Comparison of ENCODE assay signal across 8 cellular contexts in the genomic region with DNA sequence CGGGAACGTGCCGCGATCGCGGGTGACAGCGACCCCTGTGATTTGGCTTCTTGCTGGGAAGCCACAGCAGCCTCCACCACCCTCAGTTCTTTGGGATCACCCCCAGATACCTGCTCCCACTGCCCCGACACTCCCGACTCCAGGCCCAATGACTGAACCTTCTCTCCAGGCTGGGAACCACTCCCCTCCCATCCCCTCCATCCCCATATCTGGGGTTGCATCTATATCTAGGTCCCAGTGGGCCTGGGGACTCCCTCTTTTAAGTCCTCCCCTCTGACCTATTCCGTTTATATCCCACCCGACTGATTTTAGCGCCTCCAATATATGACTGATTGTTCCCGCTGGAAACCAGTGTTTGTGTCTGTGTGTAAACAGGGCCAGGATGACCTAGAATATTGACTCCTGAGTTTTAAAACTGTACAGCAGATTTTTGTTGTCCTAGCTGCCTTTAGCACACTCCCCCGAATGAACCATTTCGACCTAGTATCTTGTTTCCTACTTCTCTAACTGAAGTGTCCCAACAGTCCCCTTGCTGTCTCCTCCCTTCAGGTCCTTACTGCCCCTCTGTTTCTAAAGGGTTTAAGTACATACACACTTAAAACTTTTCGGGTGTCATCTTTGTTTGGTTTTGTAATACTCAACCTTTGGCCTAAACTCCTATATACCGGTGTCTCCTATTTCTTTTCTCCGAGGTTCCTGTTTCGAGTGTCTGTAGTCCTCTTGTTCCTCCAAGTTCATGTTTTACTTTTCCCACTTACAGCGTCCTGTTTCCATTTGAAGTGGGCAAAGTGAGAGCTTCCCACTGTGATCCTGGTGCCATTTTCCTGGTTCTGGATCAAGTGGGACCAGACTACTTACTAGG. TPM values are rescaled to one million over a fixed set of nuclear protein-coding genes. Genes with fewer than 3 reads are reported as not detected.
DNase-seq lines count a peak whose midpoint lies in the region; ATAC-seq, FAIRE-seq and TF ChIP-seq lines count a peak whose summit lies in the region.

No MANE protein-coding gene starts in this region.

- FAIRE-seq in bronchial epithelial cell (lab: Jason Lieb, UNC): no peak

- H3K4me1 ChIP-seq in MM.1S (ENCODE audit: low read length) (peaks cover 17% of the 10 kb centered on the region; the same call in 1 of the 2 replicates), lung (ENCODE audit: control insufficient read depth in 2 of 2, insufficient read depth in 2 of 2, low read length in 2 of 2) (peaks cover 0 to 5% of the 10 kb centered on the region in 2 donors), uterus (peaks cover 0 to 13% of the 10 kb centered on the region in 2 donors)

- H3K9me3 ChIP-seq in MM.1S (replicated peaks; ENCODE audit: insufficient read depth, low read length) (no peaks in the 10 kb centered on the region), lung (ENCODE audit: control insufficient read depth in 2 of 2, insufficient read depth in 1 of 2, low read length in 1 of 2) (no peaks in the 10 kb centered on the region), uterus (no peaks in the 10 kb centered on the region)

- peak; percentile 40 for DNase-seq in CD1c-positive myeloid dendritic cell (ENCODE audit: extremely low spot score)
- no peak for DNase-seq in MM.1S
- DNase-seq in bronchial epithelial cell (ENCODE audit: low read depth): no peak
- no peak for DNase-seq in lung (ENCODE audit: low spot score)
- DNase-seq in uterus: no peak
- DNase-seq in activated gamma-delta T cell (lab: John Stamatoyannopoulos, UW): no peak
- no peak for DNase-seq in posterior vena cava (ENCODE audit: low spot score)
- no peak for DNase-seq in OCI-M2 (lab: John Stamatoyannopoulos, UW; ENCODE audit: unreplicated experiment)

- no peak for TF ChIP-seq POLR2A in uterus (IDR thresholded peaks at IDR 0.05)

- no peak for ATAC-seq in lung (ENCODE audit: insufficient read depth, low FRiP score)

- 2% methylated on average over 20 of the region's 20 CpGs for WGBS in lung, 2 donors

- H3K9ac ChIP-seq in MM.1S (ENCODE audit: low read length): peak overlapping the region; percentile 99

- no peak for TF ChIP-seq CTCF in MM.1S (IDR thresholded peaks at IDR 0.05; ENCODE audit: low read length)
- no peak for TF ChIP-seq CTCF in bronchial epithelial cell (IDR thresholded peaks at IDR 0.05; ENCODE audit: insufficient read depth, low read length, severe bottlenecking)
- TF ChIP-seq CTCF in lung (IDR thresholded peaks at IDR 0.05; ENCODE audit: control extremely low read depth, extremely low read depth): no peak
- no peak for TF ChIP-seq CTCF in uterus (IDR thresholded peaks at IDR 0.05)

- peak overlapping the region; percentile 90 for H3K4me3 ChIP-seq in MM.1S (ENCODE audit: low read length)
- peak overlapping the region; percentile 94 for H3K4me3 ChIP-seq in bronchial epithelial cell (ENCODE audit: low read depth, low read length)
- H3K4me3 ChIP-seq in lung: peak overlapping the region; percentile 100
- peak overlapping the region; percentile 80 to 96 for H3K4me3 ChIP-seq in uterus

- intact Hi-C loops in uterus (cut with DNase I; ENCODE audit: low total_unique reads) (no loop called here), posterior vena cava (cut with DNase I) (no loop called here)

- H3K27ac ChIP-seq in MM.1S (ENCODE audit: low read length) (peak overlapping the region; percentile 83), lung (ENCODE audit: low read depth in 1 of 2, low read length in 1 of 2) (peak overlapping the region; percentile 98 to 99), uterus (peak overlapping the region; percentile 95)

- peaks cover 55% of the 10 kb centered on the region for H3K79me2 ChIP-seq in MM.1S (ENCODE audit: low read length)

- H4K20me1 ChIP-seq in MM.1S (ENCODE audit: insufficient read depth, low read length): peaks cover 6% of the 10 kb centered on the region; the same call in 1 of the 2 replicates

- peak overlapping the region; percentile 51 for H2AFZ ChIP-seq in MM.1S (ENCODE audit: low read length)

- H3K36me3 ChIP-seq in MM.1S (replicated peaks; ENCODE audit: insufficient read depth, low read length) (peaks cover 11% of the 10 kb centered on the region), bronchial epithelial cell (ENCODE audit: control insufficient read depth, insufficient read depth, low read length) (peaks cover 9% of the 10 kb centered on the region), lung (ENCODE audit: control insufficient read depth in 2 of 2, insufficient read depth in 2 of 2, low read length in 2 of 2) (peaks cover 16 to 19% of the 10 kb centered on the region in 2 donors), uterus (no peaks in the 10 kb centered on the region)

- peak overlapping the region; percentile 90 for H3K4me2 ChIP-seq in MM.1S (ENCODE audit: low read depth, low read length)

- no peaks in the 10 kb centered on the region for H3K9me2 ChIP-seq in MM.1S (replicated peaks; ENCODE audit: insufficient read depth, low read length)

- no peaks in the 10 kb centered on the region for H3F3A ChIP-seq in MM.1S (ENCODE audit: insufficient read depth, low read length)

- H3K27me3 ChIP-seq in MM.1S (replicated peaks; ENCODE audit: insufficient read depth, low read length) (peaks cover 6% of the 10 kb centered on the region; the same call in 1 of the 2 replicates), bronchial epithelial cell (ENCODE audit: control insufficient read depth, insufficient read depth, low read length) (no peaks in the 10 kb centered on the region), lung (ENCODE audit: control insufficient read depth, insufficient read depth) (no peaks in the 10 kb centered on the region), uterus (no peaks in the 10 kb centered on the region)

RNA-seq across cellular contexts. Expression of gene PSMD3, which starts 0.8 kb away (rescaled TPM):
- 79.8 and 83.1 TPM in 2 replicates for total RNA-seq in bronchial epithelial cell
- total RNA-seq in lung: 10 to 100 TPM; 56.2 to 99.2 TPM
- polyA plus RNA-seq in lung: 100 to 1,000 TPM in 1 of 2 donors, 10 to 100 TPM in 1; 70.4 to 105 TPM
- total RNA-seq in uterus: 100 to 1,000 TPM in 1 of 4 donors, 10 to 100 TPM in 3; 62.0 to 158 (median 84.7) TPM
- total RNA-seq in posterior vena cava: 10 to 100 TPM; 57.6 to 65.5 TPM

RNA-seq across cellular contexts. Expression of gene GSDMA, which starts 18.6 kb away (rescaled TPM):
- total RNA-seq in bronchial epithelial cell (0.26 and 0.38 TPM in 2 replicates), lung (under 1 TPM in 1 of 2 donors, not detected in 1; 0.91 TPM), uterus (under 1 TPM in 3 of 4 donors, not detected in 1; 0.18 to 0.35 (median 0.26) TPM), posterior vena cava (under 1 TPM; 0.19 to 0.57 TPM)
- under 1 TPM; 0.26 to 0.33 TPM for polyA plus RNA-seq in lung

RNA-seq across cellular contexts. Expression of gene CSF3, which starts 33.8 kb away (rescaled TPM):
- total RNA-seq in bronchial epithelial cell (under 0.01 TPM in 1 of 2 replicates, not detected in the other), lung (1 to 10 TPM; 1.7 to 2.9 TPM), uterus (1 to 10 TPM in 1 of 4 donors, under 1 TPM in 1, not detected in 2; 0.29 to 5.0 TPM), posterior vena cava (10 to 100 TPM in 1 of 2 donors, under 1 TPM in 1; 0.69 to 15.3 TPM)
- polyA plus RNA-seq in lung: 100 to 1,000 TPM in 1 of 2 donors, 1 to 10 TPM in 1; 7.8 to 317 TPM

RNA-seq across cellular contexts. Expression of gene LRRC3C, which starts 53.9 kb away (rescaled TPM):
- total RNA-seq in bronchial epithelial cell (not detected in 2 replicates), lung (not detected), uterus (under 1 TPM in 1 of 4 donors, not detected in 3; 0.52 TPM), posterior vena cava (not detected)
- polyA plus RNA-seq in lung: not detected

RNA-seq across cellular contexts. Expression of gene ORMDL3, which starts 54.0 kb away (rescaled TPM):
- 26.6 and 30.7 TPM in 2 replicates for total RNA-seq in bronchial epithelial cell
- total RNA-seq in lung: 10 to 100 TPM; 60.7 to 76.7 TPM
- polyA plus RNA-seq in lung: 10 to 100 TPM; 38.6 to 67.1 TPM
- 10 to 100 TPM; 15.9 to 71.5 (median 42.9) TPM for total RNA-seq in uterus
- 10 to 100 TPM; 32.1 to 43.2 TPM for total RNA-seq in posterior vena cava
